ENCODE assay signal across 8 cellular contexts in the genomic region with DNA sequence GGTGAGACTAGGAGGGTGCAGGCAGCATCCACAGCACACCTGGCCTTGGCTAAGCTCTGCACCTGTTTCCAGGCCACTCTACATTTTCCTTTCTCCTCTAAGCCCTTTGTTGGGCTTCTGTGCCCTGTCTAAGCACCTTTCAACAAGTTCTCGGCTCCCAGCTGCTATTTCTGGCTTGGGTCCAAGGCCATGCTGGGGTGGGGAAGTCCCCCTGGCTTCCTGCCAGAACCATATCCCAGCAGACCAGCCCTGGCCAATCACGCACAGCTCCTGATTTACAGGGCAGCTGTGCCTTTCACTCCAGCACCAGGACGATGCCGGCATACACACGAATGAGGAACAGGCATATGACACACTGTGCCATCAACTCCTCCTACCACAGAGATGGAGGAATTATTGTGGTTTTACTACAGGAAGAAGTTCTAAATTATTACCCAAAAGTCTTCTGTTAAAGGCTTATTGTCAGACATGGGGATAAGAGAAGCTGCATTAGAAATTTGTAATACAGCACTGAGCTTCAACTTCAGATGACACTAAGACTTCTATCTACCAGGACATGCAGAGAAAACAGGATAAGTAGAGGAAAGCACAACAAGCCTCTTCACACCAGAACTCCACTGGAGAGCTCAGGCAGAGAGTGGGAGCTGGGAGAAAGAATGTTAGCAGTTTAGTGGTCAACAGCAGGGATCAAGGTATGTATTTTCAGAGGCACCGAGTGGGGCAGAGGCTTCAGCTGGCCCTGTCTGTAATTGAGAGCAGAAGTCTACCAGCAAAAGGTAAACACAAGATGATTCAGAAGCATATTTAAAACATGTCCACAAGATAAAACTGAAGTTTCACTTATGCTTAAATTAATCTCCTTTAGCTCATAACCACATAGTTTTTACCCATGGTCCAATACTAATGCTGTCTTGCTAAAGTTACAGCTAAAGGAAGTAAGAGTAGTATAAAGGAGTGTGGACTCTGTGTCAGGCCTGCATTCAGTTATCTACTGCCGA. TPM values are rescaled to one million over a fixed set of nuclear protein-coding genes. Genes with fewer than 3 reads are reported as not detected.
DNase-seq lines count a peak whose midpoint lies in the region; ATAC-seq lines count a peak whose summit lies in the region.

No MANE protein-coding gene starts in this region.

- H3K36me3 ChIP-seq in MG63: peaks cover 64% of the 10 kb centered on the region
- peaks cover 59% of the 10 kb centered on the region for H3K36me3 ChIP-seq in SJCRH30
- H3K36me3 ChIP-seq in urinary bladder (ENCODE audit: insufficient read depth): peaks cover 2% of the 10 kb centered on the region

- H3K27ac ChIP-seq in SJCRH30: peak overlapping the region; percentile 98
- peak overlapping the region; percentile 78 for H3K27ac ChIP-seq in urinary bladder (ENCODE audit: low read depth)

- intact Hi-C loops in head of caudate nucleus (cut with DNase I): no loop called here

- no peaks in the 10 kb centered on the region for H3K27me3 ChIP-seq in MG63
- no peaks in the 10 kb centered on the region for H3K27me3 ChIP-seq in SJCRH30

- H3K9me3 ChIP-seq in MG63 (no peaks in the 10 kb centered on the region), SJCRH30 (replicated peaks) (no peaks in the 10 kb centered on the region)

- H3K4me3 ChIP-seq in MG63 (no peak overlapping the region), SJCRH30 (peak overlapping the region; percentile 14), urinary bladder (ENCODE audit: low read depth, low read length) (no peak overlapping the region)

- peak; percentile 46 for ATAC-seq in GM21367 (IDR thresholded peaks at IDR 0.05; ENCODE audit: unreplicated experiment)

- WGBS in urinary bladder: 15% methylated on average over 7 of the region's 7 CpGs

- H3K4me1 ChIP-seq in SJCRH30 (peaks cover 28% of the 10 kb centered on the region), urinary bladder (ENCODE audit: insufficient read depth) (no peaks in the 10 kb centered on the region)

- DNase-seq in AG20443 (ENCODE audit: low spot score): peak; percentile 53
- DNase-seq in MG63: peak; percentile 35
- DNase-seq in SJCRH30: peak; percentile 100
- peak; percentile 77 for DNase-seq in activated naive CD4-positive, alpha-beta T cell treated with Interleukin-2 at 50 U/mL for 16 hours
- peak; percentile 35 to 88 (median 77) for DNase-seq in head of caudate nucleus
- peak; percentile 75 for DNase-seq in retina

RNA-seq across cellular contexts. Expression of a gene that starts 37.4 kb away (rescaled TPM):
- total RNA-seq in MG63 (2014; rRNA removed; shearing (Covaris generic); ENCODE audit: low replicate concordance): 28.4 and 41.5 TPM in 2 replicates
- 31.3 and 35.7 TPM in 2 replicates for total RNA-seq in SJCRH30 (2014; rRNA removed; shearing (Covaris generic))
- total RNA-seq in urinary bladder: 45.4 TPM
- polyA plus RNA-seq in urinary bladder: 14.5 TPM

RNA-seq across cellular contexts. Expression of a gene that starts 55.8 kb away (rescaled TPM):
- 0.07 and 0.25 TPM in 2 replicates for total RNA-seq in MG63 (2014; rRNA removed; shearing (Covaris generic); ENCODE audit: low replicate concordance)
- total RNA-seq in SJCRH30 (2014; rRNA removed; shearing (Covaris generic)): 14.4 and 16.4 TPM in 2 replicates
- total RNA-seq in urinary bladder: 35.1 TPM
- polyA plus RNA-seq in urinary bladder: 5.5 TPM

RNA-seq across cellular contexts. Expression of a gene that starts 57.2 kb away (rescaled TPM):
- 0.02 and 1.2 TPM in 2 replicates for total RNA-seq in MG63 (2014; rRNA removed; shearing (Covaris generic); ENCODE audit: low replicate concordance)
- 12.2 and 12.6 TPM in 2 replicates for total RNA-seq in SJCRH30 (2014; rRNA removed; shearing (Covaris generic))
- total RNA-seq in urinary bladder: 1.6 TPM
- 1.5 TPM for polyA plus RNA-seq in urinary bladder

Comparison
In these comparisons a context has a peak if more than half of its experiments do, and no peak if none do; other contexts are left out.
1. DNase-seq: peak in every context shown above with its lines; median percentile 100 in SJCRH30; 77 in activated naive CD4-positive, alpha-beta T cell treated with Interleukin-2 at 50 U/mL for 16 hours; 77 in head of caudate nucleus; 75 in retina; 53 in AG20443; 35 in MG63.
2. RNA of a gene that starts 55.8 kb away (total RNA-seq): 35.1 TPM in urinary bladder (single experiment) and 14.4 to 16.4 TPM in SJCRH30; 0.07 to 0.25 TPM in MG63; every median in the first group is over 10 times any median in the second.